In the genomic region with DNA sequence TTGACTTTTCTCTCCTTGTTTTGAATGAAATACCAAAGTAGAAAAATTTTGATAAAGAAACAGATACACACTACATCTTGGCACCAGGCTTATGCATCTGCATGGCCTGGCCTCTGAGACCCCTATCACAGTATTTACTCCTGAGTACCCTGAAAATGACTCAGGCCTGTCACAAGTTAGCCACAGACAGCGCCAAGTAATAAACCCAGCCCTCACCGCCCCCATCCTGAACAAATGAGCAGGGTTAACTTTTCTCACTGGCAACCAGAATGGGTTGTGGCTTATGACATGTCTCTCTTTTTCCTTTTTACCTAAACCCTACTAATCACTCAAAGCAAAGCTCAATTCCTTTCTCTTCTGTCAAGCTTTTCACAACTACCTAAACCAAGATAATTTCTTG, we compare ENCODE assay signal across 8 cellular contexts.
DNase-seq lines count a peak whose midpoint lies in the region; ATAC-seq and TF ChIP-seq lines count a peak whose summit lies in the region.

No MANE protein-coding gene starts in this region.

- peak; percentile 64 for DNase-seq in NK-92 treated with Interleukin-12 subunit alpha and Interleukin-12 subunit beta, amount 100 ng/mL, for 24 hours (lab: John Stamatoyannopoulos, UW)
- DNase-seq in NK-92 (lab: John Stamatoyannopoulos, UW; ENCODE audit: unreplicated experiment) (no peak), coronary artery (ENCODE audit: low spot score) (no peak), foreskin melanocyte (no peak), NCI-H1436 (lab: John Stamatoyannopoulos, UW) (no peak)
- DNase-seq in stimulated activated CD8-positive, alpha-beta memory T cell treated with anti-CD3 and anti-CD28 coated beads, Interleukin-15, amount 100 ng/mL, for 48 hours (ENCODE audit: low read depth in 2 of 2): peak; percentile 36 to 50

- H3K4me3 ChIP-seq in coronary artery: no peak overlapping the region

- no peak for TF ChIP-seq CTCF in coronary artery (IDR thresholded peaks at IDR 0.05)

- H3K27ac ChIP-seq in coronary artery: peak overlapping the region; percentile 12 to 61

- peak; percentile 31 for ATAC-seq in HG03565 (IDR thresholded peaks at IDR 0.05; ENCODE audit: unreplicated experiment)
- no peak for ATAC-seq in HG03135 (IDR thresholded peaks at IDR 0.05; ENCODE audit: unreplicated experiment)

Comparison
In these comparisons a context has a peak if more than half of its experiments do, and no peak if none do; other contexts are left out.
1. DNase-seq: peak in NK-92 treated with Interleukin-12 subunit alpha and Interleukin-12 subunit beta, amount 100 ng/mL, for 24 hours (single experiment) and stimulated activated CD8-positive, alpha-beta memory T cell treated with anti-CD3 and anti-CD28 coated beads, Interleukin-15, amount 100 ng/mL, for 48 hours (2 of 2); none in NK-92 (single experiment), coronary artery (single experiment), foreskin melanocyte (single experiment) and NCI-H1436 (single experiment).